1 cellular context compared by ENCODE assay signal in the genomic region with DNA sequence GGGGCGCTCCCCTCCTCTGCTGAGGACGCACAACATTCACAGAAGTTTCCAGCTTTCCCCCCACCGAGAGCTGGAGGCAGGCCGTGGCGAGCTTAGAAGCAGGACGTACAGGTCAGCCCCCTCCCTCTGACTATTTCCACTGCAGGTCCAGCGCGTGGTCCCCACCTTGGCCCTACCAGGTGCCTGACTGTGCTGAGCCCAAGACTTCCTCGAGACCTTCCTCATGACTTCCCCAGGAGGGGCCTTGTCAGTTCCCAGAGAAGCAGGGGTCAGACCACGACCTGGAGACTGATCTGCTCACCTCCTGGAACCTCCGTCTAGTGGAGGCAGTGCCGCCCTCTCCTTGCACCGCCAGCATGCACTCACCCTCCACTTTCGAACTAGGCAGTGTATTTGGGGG. TPM values are rescaled to one million over a fixed set of nuclear protein-coding genes. Genes with fewer than 3 reads are reported as not detected.
"Had no signal": no experiment of that assay in that cellular context is flagged by ENCODE, and none has a peak within 500 bp of the region (broad histone marks: within the 10 kb centered on the region; RNA-seq: fewer than 3 reads in every experiment).

No MANE protein-coding gene starts in this region.

RNA-seq across cellular contexts. Expression of a gene that starts 54.1 kb away (rescaled TPM):
- total RNA-seq: OCI-LY7 had no signal
